9 cellular contexts compared by ENCODE assay signal in the genomic region with DNA sequence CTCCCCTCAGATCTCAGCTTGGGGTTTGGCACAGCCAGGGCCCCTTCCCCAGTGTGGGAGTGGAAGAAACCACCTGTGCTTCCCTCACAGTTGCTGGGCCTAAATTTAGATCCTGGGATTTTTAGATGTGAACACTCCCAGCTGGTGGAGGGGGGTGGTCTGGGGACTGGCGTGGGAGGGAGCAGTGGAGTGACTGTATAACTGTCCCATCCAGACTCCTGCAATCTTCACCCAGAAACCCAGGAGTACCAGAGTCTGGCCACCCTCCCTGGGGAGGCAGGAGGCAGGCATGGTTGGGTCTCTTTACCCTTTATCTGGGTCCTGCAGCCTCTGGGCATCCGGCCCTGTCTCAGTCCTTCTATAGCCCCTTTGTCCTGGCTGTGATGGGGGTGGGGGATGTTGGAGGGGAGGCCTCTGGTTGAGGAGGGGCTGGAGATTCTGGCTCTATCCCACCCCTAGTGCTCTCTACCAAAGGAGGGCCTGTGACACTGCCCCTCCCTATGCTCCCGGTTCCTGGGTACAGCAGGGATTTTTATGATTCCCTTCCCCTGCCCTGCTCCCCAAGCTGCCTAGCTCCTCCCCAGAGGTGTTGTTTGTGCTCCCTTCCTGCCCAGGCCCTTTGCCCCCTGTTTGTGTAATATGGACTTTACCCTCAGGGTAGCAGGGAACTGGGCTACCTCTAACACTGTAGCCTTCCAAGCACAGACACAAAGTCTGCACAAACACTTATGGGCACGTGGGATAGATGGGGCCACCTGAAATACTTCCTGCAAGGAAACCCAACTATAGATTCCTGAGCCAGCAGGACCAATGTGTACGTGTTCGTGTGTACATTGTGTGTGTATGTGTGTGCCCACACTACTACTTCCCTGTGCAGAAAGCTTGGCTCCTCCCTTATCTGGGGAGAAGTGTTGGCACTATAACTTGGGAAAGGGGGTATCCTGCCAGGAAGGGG. TPM values are rescaled to one million over a fixed set of nuclear protein-coding genes. Genes with fewer than 3 reads are reported as not detected.
DNase-seq lines count a peak whose midpoint lies in the region; ATAC-seq and TF ChIP-seq lines count a peak whose summit lies in the region.
"Had no signal": no experiment of that assay in that cellular context is flagged by ENCODE, and none has a peak within 500 bp of the region (broad histone marks: within the 10 kb centered on the region; RNA-seq: fewer than 3 reads in every experiment).

No MANE protein-coding gene starts in this region.

- peaks cover 19% of the 10 kb centered on the region for H3K4me1 ChIP-seq in mammary epithelial cell (ENCODE audit: insufficient read depth, low read length)
- peaks cover 7 to 23% (median 20%) of the 10 kb centered on the region in 4 donors for H3K4me1 ChIP-seq in esophagus muscularis mucosa

- no peaks in the 10 kb centered on the region for H4K20me1 ChIP-seq in mammary epithelial cell (ENCODE audit: insufficient read depth, low read length)

- no peak for ATAC-seq in naive B cell (ENCODE audit: low read depth in 2 of 2)
- no peak for ATAC-seq in HG03378 (IDR thresholded peaks at IDR 0.05; ENCODE audit: unreplicated experiment)
- ATAC-seq in GM21390 (IDR thresholded peaks at IDR 0.05; ENCODE audit: unreplicated experiment) = no peak

- H3K79me2 ChIP-seq in mammary epithelial cell (ENCODE audit: insufficient read depth, low read length) = no peaks in the 10 kb centered on the region

- H3K9me3 ChIP-seq in mammary epithelial cell (replicated peaks; ENCODE audit: insufficient read depth, low read length) (no peaks in the 10 kb centered on the region), esophagus muscularis mucosa (no peaks in the 10 kb centered on the region)

- dilution Hi-C loops in mammary epithelial cell (cut with HindIII; ENCODE audit: low sequenced_read_pairs) = no loop called here

- intact Hi-C loops in MCF 10A (cut with micrococcal nuclease) = no loop called here
- intact Hi-C loops in mammary epithelial cell (cut with micrococcal nuclease) = no loop called here
- intact Hi-C loops in esophagus muscularis mucosa (cut with DNase I) = loop anchor here (2.0 kb wide), 1 partner anchor 21 kb away; no protein-coding TSS in a partner anchor

- WGBS in mammary epithelial cell (ENCODE audit: low coverage, missing lambda C conversion rate) = 100% methylated on average over 3 of the region's 6 CpGs
- 77% methylated on average over 3 of the region's 6 CpGs for WGBS in esophagus muscularis mucosa

- H3K27me3 Mint-ChIP-seq in MCF 10A (ENCODE audit: insufficient read depth, unreplicated experiment) (no peaks in the 10 kb centered on the region), naive B cell (peaks cover 28 to 51% (median 31%) of the 10 kb centered on the region in 3 donors)

- H3K27ac Mint-ChIP-seq in MCF 10A (ENCODE audit: low read depth, unreplicated experiment) = no peak overlapping the region
- H3K27ac Mint-ChIP-seq in naive B cell = no peak overlapping the region

- H3K27ac ChIP-seq in mammary epithelial cell (ENCODE audit: insufficient read depth, low read depth, low read length) (no peak overlapping the region), esophagus muscularis mucosa (replicated peaks in 1 of 4) (peak overlapping the region; percentile 28 to 78 (median 70))

- H2AFZ ChIP-seq in mammary epithelial cell (ENCODE audit: low read depth, low read length) = no peak overlapping the region

- POLR2A ChIA-PET in MCF 10A (lab: Yijun Ruan, JAX) = interaction anchor here (0.9 to 3.0 kb wide), 9 partner anchors 13 to 109 kb away, joined by 3 to 66 read pairs (median 4); partner anchors contain the start of genes ESYT1, PA2G4 and ZC3H10

- H3K36me3 Mint-ChIP-seq in MCF 10A (ENCODE audit: insufficient read depth, unreplicated experiment) (no peaks in the 10 kb centered on the region), naive B cell (no peaks in the 10 kb centered on the region)

- in situ Hi-C loops in mammary epithelial cell (cut with MboI; ENCODE audit: low sequenced_read_pairs in 2 of 2) = loop anchor here in 1 of 2 donors (25.0 kb wide), 1 partner anchor 344 kb away; the partner anchor contains the start of genes CD63 and GDF11

- H3K4me3 ChIP-seq in mammary epithelial cell (replicated peaks in 1 of 3; ENCODE audit: insufficient read depth in 1 of 3, low read depth in 2 of 3, low read length in 3 of 3) (no peak overlapping the region), esophagus muscularis mucosa (peak overlapping the region; percentile 59 to 66 (median 60))

- H3K4me3 Mint-ChIP-seq in MCF 10A (ENCODE audit: unreplicated experiment) (peak overlapping the region; percentile 87), naive B cell (peak overlapping the region in 5 of 8 donors; percentile 52 to 83 (median 77))

- H3K4me1 Mint-ChIP-seq in MCF 10A (ENCODE audit: insufficient read depth, unreplicated experiment) = no peaks in the 10 kb centered on the region
- peaks cover 5 to 8% (median 5%) of the 10 kb centered on the region in 3 donors for H3K4me1 Mint-ChIP-seq in naive B cell

- no peak overlapping the region for H3K9ac ChIP-seq in mammary epithelial cell (ENCODE audit: insufficient read depth, low read length)

- no TSS peak for BruUV-seq in MCF 10A (replicated peaks; lab: Mats Ljungman, UMichigan)
- no TSS peak for BruUV-seq in mammary epithelial cell (replicated peaks; lab: Mats Ljungman, UMichigan)

- H3K27me3 ChIP-seq in mammary epithelial cell (ENCODE audit: insufficient read depth, low read length) (no peaks in the 10 kb centered on the region), esophagus muscularis mucosa (peaks cover 0 to 32% (median 12%) of the 10 kb centered on the region in 4 donors)

- no peak for TF ChIP-seq POLR2A in esophagus muscularis mucosa (IDR thresholded peaks at IDR 0.05; ENCODE audit: low read depth)

- CTCF ChIA-PET in MCF 10A (lab: Yijun Ruan, JAX) (interaction anchor here (0.8 to 1.6 kb wide), 4 partner anchors 10 to 36 kb away, joined by 3 to 7 read pairs (median 4); partner anchors contain the start of genes RPL41 and ZC3H10), mammary epithelial cell (lab: Charles Lee; ENCODE audit: low non-redundant PET) (no interaction called here)

- no peak for TF ChIP-seq EP300 in esophagus muscularis mucosa (IDR thresholded peaks at IDR 0.05)

- no peak overlapping the region for H3K4me2 ChIP-seq in mammary epithelial cell (ENCODE audit: insufficient read depth, low read depth, low read length)

- TF ChIP-seq CTCF in MCF 10A (IDR thresholded peaks at IDR 0.05; ENCODE audit: unreplicated experiment) = no peak
- no peak for TF ChIP-seq CTCF in mammary epithelial cell (conservative IDR thresholded peaks at IDR 0.05 in 1 of 2, IDR thresholded peaks at IDR 0.05 in 1 of 2; ENCODE audit: extremely low read depth in 1 of 2, insufficient read depth in 1 of 2, low read depth in 1 of 2, low read length in 2 of 2)
- no peak for TF ChIP-seq CTCF in esophagus muscularis mucosa (IDR thresholded peaks at IDR 0.05)

- no peaks in the 10 kb centered on the region for H3K9me3 Mint-ChIP-seq in MCF 10A (ENCODE audit: unreplicated experiment)
- no peaks in the 10 kb centered on the region for H3K9me3 Mint-ChIP-seq in naive B cell

- DNase-seq in MCF 10A (ENCODE audit: unreplicated experiment) (no peak), mammary epithelial cell (no peak), esophagus muscularis mucosa (ENCODE audit: extremely low spot score) (no peak), naive B cell (no peak), activated gamma-delta T cell treated with Interleukin-2 at 50 U/mL for 16 hours (no peak), NK-92 (lab: John Stamatoyannopoulos, UW; ENCODE audit: unreplicated experiment) (no peak)
- DNase-seq: RPMI8226 had no signal

- H3K36me3 ChIP-seq in mammary epithelial cell (ENCODE audit: insufficient read depth, low read length) = no peaks in the 10 kb centered on the region
- H3K36me3 ChIP-seq in esophagus muscularis mucosa = no peaks in the 10 kb centered on the region

RNA-seq across cellular contexts. Expression of gene ERBB3, which starts 1.7 kb away (rescaled TPM):
- total RNA-seq in MCF 10A (2022) (1.1 and 3.7 TPM in 2 replicates), mammary epithelial cell (1 to 10 TPM; 2.0 to 3.6 TPM), esophagus muscularis mucosa (10 to 100 TPM; 13.9 to 25.0 (median 19.0) TPM)
- polyA plus RNA-seq in mammary epithelial cell (4.0 TPM), naive B cell (ENCODE audit: low read depth in 6 of 6) (not detected)
- polyA minus RNA-seq in mammary epithelial cell = 9.6 TPM

RNA-seq across cellular contexts. Expression of gene PA2G4, which starts 22.7 kb away (rescaled TPM):
- total RNA-seq in MCF 10A (2022) (158 and 205 TPM in 2 replicates), mammary epithelial cell (100 to 1,000 TPM; 127 to 221 TPM), esophagus muscularis mucosa (100 to 1,000 TPM in 2 of 4 donors, 10 to 100 TPM in 2; 90.5 to 133 (median 105) TPM)
- polyA plus RNA-seq in mammary epithelial cell (425 TPM), naive B cell (ENCODE audit: low read depth in 6 of 6) (100 to 1,000 TPM; 124 to 141 (median 132) TPM)
- 106 TPM for polyA minus RNA-seq in mammary epithelial cell

RNA-seq across cellular contexts. Expression of gene RPL41, which starts 34.8 kb away (rescaled TPM):
- total RNA-seq in MCF 10A (2022) = 4,675 and 4,734 TPM in 2 replicates
- total RNA-seq in mammary epithelial cell = 1,000 to 10,000 TPM in 1 of 2 donors, 100 to 1,000 TPM in 1; 847 to 3,248 TPM
- 7,406 TPM for polyA plus RNA-seq in mammary epithelial cell
- 2,718 TPM for polyA minus RNA-seq in mammary epithelial cell
- total RNA-seq in esophagus muscularis mucosa = 1,000 to 10,000 TPM; 1,962 to 4,166 (median 3,502) TPM
- 1,000 to 10,000 TPM; 5,503 to 9,903 (median 8,851) TPM for polyA plus RNA-seq in naive B cell (ENCODE audit: low read depth in 6 of 6)

RNA-seq across cellular contexts. Expression of gene ZC3H10, which starts 36.4 kb away (rescaled TPM):
- 2.8 and 3.5 TPM in 2 replicates for total RNA-seq in MCF 10A (2022)
- 1 to 10 TPM; 2.7 TPM for total RNA-seq in mammary epithelial cell
- 0.87 TPM for polyA plus RNA-seq in mammary epithelial cell
- 2.1 TPM for polyA minus RNA-seq in mammary epithelial cell
- 1 to 10 TPM; 5.0 to 7.9 (median 6.6) TPM for total RNA-seq in esophagus muscularis mucosa
- polyA plus RNA-seq in naive B cell (ENCODE audit: low read depth in 6 of 6) = 1 to 10 TPM; 1.0 to 7.8 (median 3.4) TPM

RNA-seq across cellular contexts. Expression of gene RPS26, which starts 40.0 kb away (rescaled TPM):
- 45.1 and 67.3 TPM in 2 replicates for total RNA-seq in MCF 10A (2022)
- 100 to 1,000 TPM in 1 of 2 donors, 10 to 100 TPM in 1; 46.4 to 331 TPM for total RNA-seq in mammary epithelial cell
- polyA plus RNA-seq in mammary epithelial cell = 2,291 TPM
- 218 TPM for polyA minus RNA-seq in mammary epithelial cell
- total RNA-seq in esophagus muscularis mucosa = 1,000 to 10,000 TPM in 1 of 4 donors, 100 to 1,000 TPM in 3; 104 to 1,982 (median 577) TPM
- 100 to 1,000 TPM; 199 to 764 (median 532) TPM for polyA plus RNA-seq in naive B cell (ENCODE audit: low read depth in 6 of 6)

Comparison
In these comparisons a context has a peak if more than half of its experiments do, and no peak if none do; other contexts are left out.
1. H3K4me3 ChIP-seq: peak in esophagus muscularis mucosa (4 of 4); none in mammary epithelial cell (0 of 3).